ENCODE assay signal across 11 cellular contexts in genomic region chr17:14748036-14748715, GRCh38.
A peak's percentile ranks its signal among the peaks of the same experiment; 100 is the strongest.
DNase-seq lines count a peak whose midpoint lies in the region; ATAC-seq, FAIRE-seq and TF ChIP-seq lines count a peak whose summit lies in the region.
"Had no signal": no experiment of that assay in that cellular context is flagged by ENCODE, and none has a peak within 500 bp of the region (broad histone marks: within the 10 kb centered on the region; RNA-seq: fewer than 3 reads in every experiment).

No MANE protein-coding gene starts in this region.

- H3K27ac Mint-ChIP-seq in natural killer cell treated with Interleukin-12 subunit alpha and Interleukin-12 subunit beta and Interleukin-15 and Interleukin-18, amount 100 ng/mL, for 72 hours = no peak overlapping the region
- H3K27ac Mint-ChIP-seq in natural killer cell (no peak overlapping the region), immature natural killer cell (no peak overlapping the region)

- WGBS in upper lobe of left lung, 2 donors = 71 to 87% methylated on average over 11 of the region's 12 CpGs

- no peak overlapping the region for H3K4me3 Mint-ChIP-seq in natural killer cell treated with Interleukin-12 subunit alpha and Interleukin-12 subunit beta and Interleukin-15 and Interleukin-18, amount 100 ng/mL, for 72 hours
- H3K4me3 Mint-ChIP-seq in natural killer cell (no peak overlapping the region), immature natural killer cell (no peak overlapping the region)

- TF ChIP-seq CTCF in natural killer cell (IDR thresholded peaks at IDR 0.05) (no peak), upper lobe of left lung (IDR thresholded peaks at IDR 0.05) (no peak)

- no peaks in the 10 kb centered on the region for H3K9me3 Mint-ChIP-seq in natural killer cell treated with Interleukin-12 subunit alpha and Interleukin-12 subunit beta and Interleukin-15 and Interleukin-18, amount 100 ng/mL, for 72 hours
- H3K9me3 Mint-ChIP-seq in natural killer cell (no peaks in the 10 kb centered on the region), immature natural killer cell (no peaks in the 10 kb centered on the region)

- no peak for TF ChIP-seq EP300 in upper lobe of left lung (IDR thresholded peaks at IDR 0.05)

- H3K27me3 ChIP-seq in upper lobe of left lung = no peaks in the 10 kb centered on the region
- H3K27me3 ChIP-seq: esophagus squamous epithelium had no signal

- peak overlapping the region; percentile 23 to 59 (median 44) for H3K27ac ChIP-seq in upper lobe of left lung
- H3K27ac ChIP-seq: C4-2B, esophagus squamous epithelium had no signal

- TF ChIP-seq POLR2A in upper lobe of left lung (IDR thresholded peaks at IDR 0.05) = no peak

- H3K4me1 ChIP-seq in upper lobe of left lung = peaks cover 0 to 4% (median 0%) of the 10 kb centered on the region in 4 donors
- H3K4me1 ChIP-seq: esophagus squamous epithelium had no signal

- DNase-seq in natural killer cell treated with Interleukin-12 subunit alpha and Interleukin-12 subunit beta and Interleukin-15 and Interleukin-18, amount 100 ng/mL, for 72 hours (ENCODE audit: low spot score) = no peak
- DNase-seq in natural killer cell = no peak
- DNase-seq in RCC 7860 (ENCODE audit: low spot score) = peak; percentile 11
- peak in 1 of 2 donors; percentile 52 for DNase-seq in upper lobe of left lung
- no peak for DNase-seq in NCI-H526 (lab: John Stamatoyannopoulos, UW)
- DNase-seq in immature natural killer cell = no peak
- DNase-seq in DMS79 (lab: John Stamatoyannopoulos, UW) = no peak
- DNase-seq: activated gamma-delta T cell treated with Interleukin-2 at 50 U/mL for 16 hours, esophagus squamous epithelium had no signal

- no peaks in the 10 kb centered on the region for H3K9me3 ChIP-seq in upper lobe of left lung
- H3K9me3 ChIP-seq: esophagus squamous epithelium had no signal

- FAIRE-seq in RCC 7860 (lab: Jason Lieb, UNC) = no peak

- H3K27me3 Mint-ChIP-seq in natural killer cell treated with Interleukin-12 subunit alpha and Interleukin-12 subunit beta and Interleukin-15 and Interleukin-18, amount 100 ng/mL, for 72 hours = peaks cover 0 to 7% of the 10 kb centered on the region in 2 donors
- H3K27me3 Mint-ChIP-seq in natural killer cell (ENCODE audit: low read depth in 2 of 2) = peaks cover 0 to 3% of the 10 kb centered on the region in 2 donors
- peaks cover 4 to 8% (median 5%) of the 10 kb centered on the region in 3 donors for H3K27me3 Mint-ChIP-seq in immature natural killer cell (ENCODE audit: low read depth in 3 of 3)

- peak; percentile 74 to 76 for ATAC-seq in natural killer cell treated with Interleukin-12 subunit alpha and Interleukin-12 subunit beta and Interleukin-15 and Interleukin-18, amount 100 ng/mL, for 72 hours
- ATAC-seq in natural killer cell = no peak
- ATAC-seq in HG02870 (IDR thresholded peaks at IDR 0.05; ENCODE audit: unreplicated experiment) = peak; percentile 73
- ATAC-seq in upper lobe of left lung (ENCODE audit: low FRiP score in 2 of 2) = peak; percentile 35 to 50

- no peak overlapping the region for H3K4me3 ChIP-seq in upper lobe of left lung
- H3K4me3 ChIP-seq: esophagus squamous epithelium had no signal

- peaks cover 0 to 8% of the 10 kb centered on the region in 2 donors for H3K4me1 Mint-ChIP-seq in natural killer cell treated with Interleukin-12 subunit alpha and Interleukin-12 subunit beta and Interleukin-15 and Interleukin-18, amount 100 ng/mL, for 72 hours (ENCODE audit: low read depth in 2 of 2)
- no peaks in the 10 kb centered on the region for H3K4me1 Mint-ChIP-seq in natural killer cell
- no peaks in the 10 kb centered on the region for H3K4me1 Mint-ChIP-seq in immature natural killer cell

- H3K36me3 ChIP-seq in upper lobe of left lung = no peaks in the 10 kb centered on the region
- H3K36me3 ChIP-seq: esophagus squamous epithelium had no signal

- intact Hi-C loops in natural killer cell (cut with micrococcal nuclease) = no loop called here

- H3K36me3 Mint-ChIP-seq in natural killer cell treated with Interleukin-12 subunit alpha and Interleukin-12 subunit beta and Interleukin-15 and Interleukin-18, amount 100 ng/mL, for 72 hours = no peaks in the 10 kb centered on the region
- no peaks in the 10 kb centered on the region for H3K36me3 Mint-ChIP-seq in natural killer cell
- H3K36me3 Mint-ChIP-seq in immature natural killer cell = no peaks in the 10 kb centered on the region

Comparison
In these comparisons a context has a peak if more than half of its experiments do, and no peak if none do; other contexts are left out.
1. ATAC-seq: peak in natural killer cell treated with Interleukin-12 subunit alpha and Interleukin-12 subunit beta and Interleukin-15 and Interleukin-18, amount 100 ng/mL, for 72 hours (2 of 2), HG02870 (single experiment) and upper lobe of left lung (2 of 2); none in natural killer cell (0 of 3).